Comparison of ENCODE assay signal across 30 cellular contexts in the genomic region with DNA sequence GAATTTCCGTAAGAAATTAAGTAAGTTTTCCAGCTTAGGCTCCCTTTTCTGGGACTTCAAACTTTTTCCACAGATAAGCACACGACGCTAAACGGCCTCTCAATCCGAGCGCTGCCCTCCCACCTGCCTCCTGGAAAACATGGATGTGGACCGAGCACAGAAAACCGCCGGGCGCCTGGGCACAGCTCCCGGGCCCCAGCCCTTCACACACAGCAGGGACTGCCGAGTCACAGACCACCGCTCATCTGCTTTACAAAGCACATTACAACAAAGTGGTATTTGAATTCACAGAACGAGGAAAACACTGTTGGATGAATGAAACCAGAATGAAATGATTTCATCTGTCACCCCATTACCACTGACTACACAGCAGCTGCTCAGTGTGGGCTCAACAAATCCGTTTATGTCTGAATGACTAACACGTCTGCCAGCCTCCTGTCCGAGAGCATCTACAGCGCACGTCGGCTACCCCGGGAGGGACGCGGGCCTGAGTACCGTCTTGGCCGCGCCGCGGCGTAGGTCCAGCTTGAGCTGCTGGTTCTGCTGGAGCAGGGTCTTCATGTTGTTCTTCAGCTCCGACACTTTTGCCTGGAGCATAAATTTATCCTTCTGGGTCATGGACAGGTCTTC. TPM values are rescaled to one million over a fixed set of nuclear protein-coding genes. Genes with fewer than 3 reads are reported as not detected.
A peak's percentile ranks its signal among the peaks of the same experiment; 100 is the strongest.
DNase-seq lines count a peak whose midpoint lies in the region; ATAC-seq and TF ChIP-seq lines count a peak whose summit lies in the region.
"Had no signal": no experiment of that assay in that cellular context is flagged by ENCODE, and none has a peak within 500 bp of the region (broad histone marks: within the 10 kb centered on the region; RNA-seq: fewer than 3 reads in every experiment).

No MANE protein-coding gene starts in this region.

- POLR2A ChIA-PET in naive thymus-derived CD4-positive, alpha-beta T cell (lab: Charles Lee), result interaction anchor here (0.6 to 2.0 kb wide), 4 partner anchors 11 to 356 kb away, joined by 3 to 9 read pairs (median 4); a partner anchor contains a TSS

- no peaks in the 10 kb centered on the region for H3K27me3 Mint-ChIP-seq in activated naive CD8-positive, alpha-beta T cell treated with anti-CD3 and anti-CD28 coated beads for 36 hours
- no peaks in the 10 kb centered on the region for H3K27me3 Mint-ChIP-seq in naive thymus-derived CD4-positive, alpha-beta T cell
- H3K27me3 Mint-ChIP-seq: activated CD4-positive, alpha-beta memory T cell treated with anti-CD3 and anti-CD28 coated beads, Interleukin-2, amount 10 ng/mL, durations not matched to agents 7 days and 5 days; type B pancreatic cell had no signal

- H3F3A ChIP-seq in smooth muscle cell (ENCODE audit: low read depth), result peaks cover 18% of the 10 kb centered on the region

- H3K4me1 ChIP-seq in BLaER1, result peaks cover 54% of the 10 kb centered on the region
- no peaks in the 10 kb centered on the region for H3K4me1 ChIP-seq in HUES64 (ENCODE audit: insufficient read depth, low read length)
- H3K4me1 ChIP-seq in naive thymus-derived CD4-positive, alpha-beta T cell (ENCODE audit: control insufficient read depth in 2 of 2, insufficient read depth in 2 of 2, low read length in 2 of 2), result peaks cover 4 to 49% of the 10 kb centered on the region in 2 donors
- H3K4me1 ChIP-seq in smooth muscle cell (ENCODE audit: low read depth), result no peaks in the 10 kb centered on the region

- peaks cover 25% of the 10 kb centered on the region for H3K36me3 Mint-ChIP-seq in activated naive CD8-positive, alpha-beta T cell treated with anti-CD3 and anti-CD28 coated beads for 36 hours
- H3K36me3 Mint-ChIP-seq in naive thymus-derived CD4-positive, alpha-beta T cell, result peaks cover 0 to 40% (median 26%) of the 10 kb centered on the region in 5 donors

- H3K9me3 Mint-ChIP-seq in activated naive CD8-positive, alpha-beta T cell treated with anti-CD3 and anti-CD28 coated beads for 36 hours, result no peaks in the 10 kb centered on the region
- H3K9me3 Mint-ChIP-seq in naive thymus-derived CD4-positive, alpha-beta T cell, result peaks cover 0 to 1% (median 0%) of the 10 kb centered on the region in 11 donors
- H3K9me3 Mint-ChIP-seq: activated CD4-positive, alpha-beta memory T cell treated with anti-CD3 and anti-CD28 coated beads, Interleukin-2, amount 10 ng/mL, durations not matched to agents 7 days and 5 days; stimulated activated effector memory CD8-positive, alpha-beta T cell treated with anti-CD3 and anti-CD28 coated beads, Interleukin-12 subunit alpha, Interleukin-12 subunit beta, amount 100 ng/mL, for 72 hours; type B pancreatic cell had no signal

- peaks cover 4% of the 10 kb centered on the region for H3K79me2 ChIP-seq in smooth muscle cell (ENCODE audit: low read depth)

- H2AFZ ChIP-seq in smooth muscle cell (ENCODE audit: low read depth), result no peak overlapping the region

- H3K4me1 Mint-ChIP-seq in activated naive CD8-positive, alpha-beta T cell treated with anti-CD3 and anti-CD28 coated beads for 36 hours, result peaks cover 33% of the 10 kb centered on the region
- peaks cover 18 to 64% (median 49%) of the 10 kb centered on the region in 7 donors for H3K4me1 Mint-ChIP-seq in naive thymus-derived CD4-positive, alpha-beta T cell

- peaks cover 36% of the 10 kb centered on the region for H4K20me1 ChIP-seq in BLaER1
- H4K20me1 ChIP-seq in smooth muscle cell (ENCODE audit: low read depth), result peaks cover 66% of the 10 kb centered on the region

- TF ChIP-seq CTCF in smooth muscle cell (IDR thresholded peaks at IDR 0.05; ENCODE audit: borderline replicate concordance, insufficient read depth, poor library complexity, severe bottlenecking), result no peak

- peaks cover 85% of the 10 kb centered on the region for H3K36me3 ChIP-seq in BLaER1
- H3K36me3 ChIP-seq in HUES64 (ENCODE audit: insufficient read depth, low read length), result peaks cover 82% of the 10 kb centered on the region
- peaks cover 0 to 50% (median 9%) of the 10 kb centered on the region in 3 experiments for H3K36me3 ChIP-seq in naive thymus-derived CD4-positive, alpha-beta T cell (ENCODE audit: control insufficient read depth in 2 of 3, insufficient read depth in 3 of 3, low read length in 3 of 3)
- peaks cover 8% of the 10 kb centered on the region for H3K36me3 ChIP-seq in smooth muscle cell (ENCODE audit: low read depth)

- 95% methylated on average over 29 of the region's 30 CpGs for WGBS in HUES64
- 93% methylated on average over 29 of the region's 30 CpGs for WGBS in smooth muscle cell (ENCODE audit: low lambda C conversion rate)

- H3K4me3 Mint-ChIP-seq in activated naive CD8-positive, alpha-beta T cell treated with anti-CD3 and anti-CD28 coated beads for 36 hours, result no peak overlapping the region
- peak overlapping the region in 7 of 10 donors; percentile 22 to 70 (median 59) for H3K4me3 Mint-ChIP-seq in naive thymus-derived CD4-positive, alpha-beta T cell
- H3K4me3 Mint-ChIP-seq: activated CD4-positive, alpha-beta memory T cell treated with anti-CD3 and anti-CD28 coated beads, Interleukin-2, amount 10 ng/mL, durations not matched to agents 7 days and 5 days; stimulated activated effector memory CD8-positive, alpha-beta T cell treated with anti-CD3 and anti-CD28 coated beads, Interleukin-12 subunit alpha, Interleukin-12 subunit beta, amount 100 ng/mL, for 72 hours; type B pancreatic cell had no signal

- no peak overlapping the region for H3K4me3 ChIP-seq in BLaER1
- no peak overlapping the region for H3K4me3 ChIP-seq in HUES64 (ENCODE audit: low read length)
- H3K4me3 ChIP-seq in naive thymus-derived CD4-positive, alpha-beta T cell (ENCODE audit: low read length), result no peak overlapping the region
- no peak overlapping the region for H3K4me3 ChIP-seq in smooth muscle cell
- H3K4me3 ChIP-seq: left ventricle myocardium inferior, sigmoid colon had no signal

- H3K27ac ChIP-seq in BLaER1, result peak overlapping the region; percentile 62
- peak overlapping the region; percentile 25; the same call in 1 of the 2 replicates for H3K27ac ChIP-seq in HUES64 (ENCODE audit: low read depth, low read length)
- no peak overlapping the region for H3K27ac ChIP-seq in naive thymus-derived CD4-positive, alpha-beta T cell (ENCODE audit: low read depth, low read length)
- H3K27ac ChIP-seq in smooth muscle cell (ENCODE audit: low read depth), result no peak overlapping the region
- H3K27ac ChIP-seq: left ventricle myocardium inferior had no signal

- H3K9me3 ChIP-seq in BLaER1 (no peaks in the 10 kb centered on the region), HUES64 (ENCODE audit: insufficient read depth, low read depth, low read length) (no peaks in the 10 kb centered on the region), smooth muscle cell (replicated peaks; ENCODE audit: low read depth) (no peaks in the 10 kb centered on the region)
- H3K9me3 ChIP-seq in naive thymus-derived CD4-positive, alpha-beta T cell (ENCODE audit: control insufficient read depth in 2 of 3, low read length in 3 of 3), result no peaks in the 10 kb centered on the region
- H3K9me3 ChIP-seq: left ventricle myocardium inferior, sigmoid colon had no signal

- intact Hi-C loops in naive thymus-derived CD4-positive, alpha-beta T cell (cut with micrococcal nuclease), result no loop called here
- intact Hi-C loops in Right ventricle myocardium inferior (cut with DNase I), result no loop called here

- H3K9ac ChIP-seq in BLaER1, result 0 out of 2 replicates have a peak overlapping the region, but pooled peaks have one; percentile 29
- H3K9ac ChIP-seq in HUES64 (ENCODE audit: low read depth, low read length), result no peak overlapping the region
- no peak overlapping the region for H3K9ac ChIP-seq in smooth muscle cell (ENCODE audit: low read depth)

- no peak for ATAC-seq in naive thymus-derived CD4-positive, alpha-beta T cell
- no peak for ATAC-seq in GM18870 (IDR thresholded peaks at IDR 0.05; ENCODE audit: unreplicated experiment)
- no peak for ATAC-seq in Right ventricle myocardium inferior
- ATAC-seq: stimulated activated effector memory CD8-positive, alpha-beta T cell treated with anti-CD3 and anti-CD28 coated beads, Interleukin-12 subunit alpha, Interleukin-12 subunit beta, amount 100 ng/mL, for 72 hours had no signal

- H3K27me3 ChIP-seq in BLaER1 (no peaks in the 10 kb centered on the region), HUES64 (ENCODE audit: insufficient read depth, low read length) (no peaks in the 10 kb centered on the region), smooth muscle cell (ENCODE audit: low read depth) (no peaks in the 10 kb centered on the region)
- H3K27me3 ChIP-seq in naive thymus-derived CD4-positive, alpha-beta T cell (ENCODE audit: control insufficient read depth in 2 of 2, insufficient read depth in 2 of 2, low read length in 2 of 2), result no peaks in the 10 kb centered on the region
- H3K27me3 ChIP-seq: sigmoid colon had no signal

- no peak for DNase-seq in activated naive CD8-positive, alpha-beta T cell treated with anti-CD3 and anti-CD28 coated beads for 36 hours
- no peak for DNase-seq in naive thymus-derived CD4-positive, alpha-beta T cell
- no peak for DNase-seq in Right ventricle myocardium inferior (ENCODE audit: missing footprints)
- no peak for DNase-seq in kidney glomerular epithelial cell (lab: John Stamatoyannopoulos, UW)
- DNase-seq in smooth muscle cell (lab: John Stamatoyannopoulos, UW; ENCODE audit: unreplicated experiment), result no peak
- DNase-seq: ACHN; activated CD4-positive, alpha-beta memory T cell treated with anti-CD3 and anti-CD28 coated beads, Interleukin-2, amount 10 ng/mL, durations not matched to agents 7 days and 5 days; activated CD4-positive, CD25-positive, alpha-beta regulatory T cell treated with anti-CD3 and anti-CD28 coated beads, Interleukin-2, amount 50 U/mL, for 72 hours; activated naive CD4-positive, alpha-beta T cell treated with anti-CD3 and anti-CD28 coated beads, Interleukin-2, amount 50 U/mL, for 16 hours; C1 segment of cervical spinal cord; DMS79; GOT3; islet precursor cell; KBM-7; left ventricle myocardium inferior; mesendoderm; NCI-H1105; NCI-H187; NCI-H2171; occipital lobe; RPMI8226; sigmoid colon; stimulated activated CD4-positive, alpha-beta T cell treated with anti-CD3 and anti-CD28 coated beads, Interleukin-15, amount 100 ng/mL, for 24 hours; substantia nigra; T-helper 1 cell had no signal

- CTCF ChIA-PET in naive thymus-derived CD4-positive, alpha-beta T cell (lab: Charles Lee), result interaction anchor here (0.6 to 1.4 kb wide), 2 partner anchors 8 to 130 kb away, joined by 3 to 4 read pairs; no protein-coding TSS in a partner anchor

- peak overlapping the region; percentile 40 for H3K27ac Mint-ChIP-seq in activated naive CD8-positive, alpha-beta T cell treated with anti-CD3 and anti-CD28 coated beads for 36 hours
- H3K27ac Mint-ChIP-seq in naive thymus-derived CD4-positive, alpha-beta T cell, result peak overlapping the region in 6 of 9 donors; percentile 21 to 78 (median 74)
- H3K27ac Mint-ChIP-seq: activated CD4-positive, alpha-beta memory T cell treated with anti-CD3 and anti-CD28 coated beads, Interleukin-2, amount 10 ng/mL, durations not matched to agents 7 days and 5 days; type B pancreatic cell had no signal

- peak overlapping the region; percentile 85 for H3K4me2 ChIP-seq in BLaER1
- H3K4me2 ChIP-seq in smooth muscle cell, result no peak overlapping the region

RNA-seq across cellular contexts. Expression of a gene that starts 13.1 kb away (rescaled TPM):
- 37.5 TPM for polyA plus RNA-seq in HUES64 (2013, experiment 1 of 2)
- 34.0 TPM for polyA plus RNA-seq in HUES64 (2013, experiment 2 of 2)
- 10 to 100 TPM; 84.5 to 84.8 TPM for total RNA-seq in activated naive CD8-positive, alpha-beta T cell treated with anti-CD3 and anti-CD28 coated beads for 36 hours
- 10 to 100 TPM; 69.5 to 95.5 (median 92.2) TPM for total RNA-seq in naive thymus-derived CD4-positive, alpha-beta T cell
- polyA plus RNA-seq in naive thymus-derived CD4-positive, alpha-beta T cell, result 10 to 100 TPM; 21.5 to 34.3 TPM
- 24.9 TPM for total RNA-seq in Right ventricle myocardium inferior
- total RNA-seq in smooth muscle cell, result 90.5 and 94.8 TPM in 2 replicates
- polyA plus RNA-seq in smooth muscle cell, result 56.4 and 79.8 TPM in 2 replicates

RNA-seq across cellular contexts. Expression of a gene that starts 53.9 kb away (rescaled TPM):
- polyA plus RNA-seq in HUES64 (2013, experiment 1 of 2), result 11.0 TPM
- 8.4 TPM for polyA plus RNA-seq in HUES64 (2013, experiment 2 of 2)
- total RNA-seq in activated naive CD8-positive, alpha-beta T cell treated with anti-CD3 and anti-CD28 coated beads for 36 hours, result 10 to 100 TPM; 51.5 to 57.2 TPM
- 10 to 100 TPM; 46.3 to 65.7 (median 63.6) TPM for total RNA-seq in naive thymus-derived CD4-positive, alpha-beta T cell
- polyA plus RNA-seq in naive thymus-derived CD4-positive, alpha-beta T cell, result 10 to 100 TPM; 11.7 to 16.6 TPM
- 26.5 TPM for total RNA-seq in Right ventricle myocardium inferior
- total RNA-seq in smooth muscle cell, result 34.5 and 60.1 TPM in 2 replicates
- 25.1 and 53.1 TPM in 2 replicates for polyA plus RNA-seq in smooth muscle cell

Comparison
In these comparisons a context has a peak if more than half of its experiments do, and no peak if none do; other contexts are left out.
1. H3K27ac ChIP-seq: peak in BLaER1 (single experiment) and HUES64 (single experiment); none in naive thymus-derived CD4-positive, alpha-beta T cell (single experiment) and smooth muscle cell (single experiment).